ENCODE assay signal across 29 cellular contexts in the genomic region with DNA sequence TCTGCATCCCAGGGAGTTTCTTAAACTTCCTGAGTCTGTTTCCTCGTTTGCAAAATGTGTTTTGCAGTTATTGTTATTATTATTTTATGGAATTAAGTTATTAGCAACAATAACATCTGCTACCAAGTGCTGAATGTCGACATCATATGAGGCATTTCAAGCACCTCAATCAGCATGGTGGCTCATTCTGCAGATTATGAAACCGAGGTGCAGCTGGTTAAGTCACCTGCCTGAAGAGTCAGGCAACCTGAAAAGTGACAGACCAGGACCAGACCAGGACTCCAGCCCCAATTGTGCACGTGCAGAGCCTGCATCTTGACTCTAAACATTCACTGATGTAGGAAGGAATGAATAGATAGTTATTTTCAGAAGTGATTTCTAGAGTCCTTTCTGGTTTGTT.
"Had no signal": no experiment of that assay in that cellular context is flagged by ENCODE, and none has a peak within 500 bp of the region (broad histone marks: within the 10 kb centered on the region; RNA-seq: fewer than 3 reads in every experiment).

No MANE protein-coding gene starts in this region.

- H3K27ac ChIP-seq: adrenal gland, brain microvascular endothelial cell, left lung, neutrophil, ovary, stomach, suprapubic skin, tibial artery had no signal

- H3K27me3 Mint-ChIP-seq: activated naive CD8-positive, alpha-beta T cell treated with anti-CD3 and anti-CD28 coated beads for 36 hours; progenitor cell of endocrine pancreas; T-cell had no signal

- ATAC-seq: activated T-cell treated with anti-CD3 and anti-CD28 coated beads, Interleukin-2, amount 50 U/mL, for 72 hours; left lung; natural killer cell; stimulated activated naive B cell treated with anti-CD40 and anti-IgM and Interleukin-4, amounts not matched to agents 10 μg/mL and 1 μg/mL and 100 μg/mL, for 72 hours; T-cell had no signal

- H3K27me3 ChIP-seq: adrenal gland, brain microvascular endothelial cell, esophagus muscularis mucosa, left lung, neutrophil, ovary, stomach, suprapubic skin, tibial artery had no signal

- H3K36me3 ChIP-seq: adrenal gland, ovary, tibial artery had no signal

- H3K9me3 ChIP-seq: adrenal gland, esophagus muscularis mucosa, left lung, neutrophil, ovary, stomach, suprapubic skin, tibial artery had no signal

- H3K4me3 ChIP-seq: adrenal gland, esophagus muscularis mucosa, left lung, lung, ovary, stomach, suprapubic skin, tibial artery had no signal

- H3K4me1 Mint-ChIP-seq: endodermal cell; stimulated activated naive B cell treated with anti-CD40 and anti-IgM and Interleukin-4, amounts not matched to agents 10 μg/mL and 1 μg/mL and 100 μg/mL, for 72 hours had no signal

- DNase-seq: activated CD4-positive, alpha-beta T cell treated with anti-CD3 and anti-CD28 coated beads for 4 hours; activated CD4-positive, alpha-beta T cell treated with anti-CD3 and anti-CD28 coated beads, Interleukin-2, amount 50 U/mL, for 4 hours; activated naive CD4-positive, alpha-beta T cell treated with Interleukin-2 at 50 U/mL for 16 hours; activated naive CD8-positive, alpha-beta T cell treated with anti-CD3 and anti-CD28 coated beads for 36 hours; activated T-cell treated with anti-CD3 and anti-CD28 coated beads for 4 hours; activated T-cell treated with anti-CD3 and anti-CD28 coated beads, Interleukin-2, amount 50 U/mL, for 72 hours; adrenal gland; brain microvascular endothelial cell; central memory CD4-positive, alpha-beta T cell; endodermal cell; foreskin melanocyte; left lung; mesendoderm; natural killer cell; ovary; retina; stimulated activated CD4-positive, alpha-beta T cell treated with anti-CD3 and anti-CD28 coated beads, Interleukin-15, amount 100 ng/mL, for 24 hours; stimulated activated CD4-positive, alpha-beta T cell treated with anti-CD3 and anti-CD28 coated beads, Interleukin-2, amount 100 ng/mL, for 24 hours; stimulated activated naive B cell treated with anti-CD40 and anti-IgM and Interleukin-4, amounts not matched to agents 10 μg/mL and 1 μg/mL and 100 μg/mL, for 72 hours; stomach; T-cell; tibial artery had no signal

- H3K4me3 Mint-ChIP-seq: activated naive CD8-positive, alpha-beta T cell treated with anti-CD3 and anti-CD28 coated beads for 36 hours; activated T-cell treated with anti-CD3 and anti-CD28 coated beads, Interleukin-2, amount 50 U/mL, for 72 hours; dendritic cell treated with granulocyte-macrophage colony-stimulating factor and Interleukin-4, amounts not matched to agents 40 ng/mL and 50 ng/mL, for 4 days; endodermal cell; natural killer cell; stimulated activated naive B cell treated with anti-CD40 and anti-IgM and Interleukin-4, amounts not matched to agents 10 μg/mL and 1 μg/mL and 100 μg/mL, for 72 hours; T-cell; T-helper 2 cell treated with Interferon-gamma antibody and Interleukin-4, amounts not matched to agents 5 μg/mL and 100 μg/mL, for 36 hours had no signal

- H3K27ac Mint-ChIP-seq: activated naive CD8-positive, alpha-beta T cell treated with anti-CD3 and anti-CD28 coated beads for 36 hours; activated T-cell treated with anti-CD3 and anti-CD28 coated beads, Interleukin-2, amount 50 U/mL, for 72 hours; dendritic cell treated with granulocyte-macrophage colony-stimulating factor and Interleukin-4, amounts not matched to agents 40 ng/mL and 50 ng/mL, for 4 days; endodermal cell; natural killer cell; stimulated activated naive B cell treated with anti-CD40 and anti-IgM and Interleukin-4, amounts not matched to agents 10 μg/mL and 1 μg/mL and 100 μg/mL, for 72 hours; T-cell; T-helper 2 cell treated with Interferon-gamma antibody and Interleukin-4, amounts not matched to agents 5 μg/mL and 100 μg/mL, for 36 hours had no signal

- H3K9me3 Mint-ChIP-seq: activated naive CD8-positive, alpha-beta T cell treated with anti-CD3 and anti-CD28 coated beads for 36 hours; activated T-cell treated with anti-CD3 and anti-CD28 coated beads, Interleukin-2, amount 50 U/mL, for 72 hours; dendritic cell treated with granulocyte-macrophage colony-stimulating factor and Interleukin-4, amounts not matched to agents 40 ng/mL and 50 ng/mL, for 4 days; endodermal cell; natural killer cell; stimulated activated naive B cell treated with anti-CD40 and anti-IgM and Interleukin-4, amounts not matched to agents 10 μg/mL and 1 μg/mL and 100 μg/mL, for 72 hours; T-cell; T-helper 2 cell treated with Interferon-gamma antibody and Interleukin-4, amounts not matched to agents 5 μg/mL and 100 μg/mL, for 36 hours had no signal

- H3K36me3 Mint-ChIP-seq: natural killer cell; stimulated activated naive B cell treated with anti-CD40 and anti-IgM and Interleukin-4, amounts not matched to agents 10 μg/mL and 1 μg/mL and 100 μg/mL, for 72 hours had no signal
